Comparison of ENCODE assay signal across 16 cellular contexts in the genomic region with DNA sequence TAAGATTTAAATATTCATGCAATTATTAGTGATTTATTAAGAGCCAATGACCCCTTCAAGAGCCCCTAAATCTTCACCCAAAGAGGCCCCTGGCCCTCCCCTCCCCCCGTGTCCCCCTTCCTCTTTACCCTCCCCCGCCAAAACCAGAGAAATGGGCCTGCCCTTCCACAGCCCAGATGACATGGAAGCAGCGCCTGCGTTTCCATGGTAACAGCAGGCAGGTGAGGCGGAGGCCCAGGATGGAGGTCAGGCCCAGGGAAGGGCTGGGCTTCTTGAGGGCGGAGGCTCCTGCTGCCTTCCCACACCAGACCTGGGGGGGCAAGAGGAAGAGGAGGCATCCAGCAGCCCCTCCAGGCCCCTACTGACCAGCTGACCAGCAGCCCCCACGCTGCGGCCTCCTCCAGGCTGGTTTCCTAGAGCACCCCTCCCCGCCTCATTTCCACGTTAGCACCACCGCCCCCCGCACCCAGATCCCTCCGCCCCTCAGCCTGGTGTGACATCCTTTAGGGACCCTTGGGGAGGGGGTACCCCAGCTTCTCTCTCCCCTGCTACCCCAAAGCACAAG. TPM values are rescaled to one million over a fixed set of nuclear protein-coding genes. Genes with fewer than 3 reads are reported as not detected.
DNase-seq lines count a peak whose midpoint lies in the region; ATAC-seq and TF ChIP-seq lines count a peak whose summit lies in the region.
"Had no signal": no experiment of that assay in that cellular context is flagged by ENCODE, and none has a peak within 500 bp of the region (broad histone marks: within the 10 kb centered on the region; RNA-seq: fewer than 3 reads in every experiment).

No MANE protein-coding gene starts in this region.

- H3K36me3 Mint-ChIP-seq in neural progenitor cell: no peaks in the 10 kb centered on the region
- H3K36me3 Mint-ChIP-seq: CD14-positive monocyte; CD8-positive, alpha-beta T cell had no signal

- peaks cover 22% of the 10 kb centered on the region for H3K4me1 Mint-ChIP-seq in neural progenitor cell

- no peaks in the 10 kb centered on the region for H3F3A ChIP-seq in neural progenitor cell (ENCODE audit: low read depth)

- no peaks in the 10 kb centered on the region for H4K20me1 ChIP-seq in neural progenitor cell (ENCODE audit: low read depth)

- no peaks in the 10 kb centered on the region for H3K79me2 ChIP-seq in neural progenitor cell (ENCODE audit: low read depth)

- peak overlapping the region; percentile 46 for H3K27ac Mint-ChIP-seq in neural progenitor cell
- H3K27ac Mint-ChIP-seq: CD14-positive monocyte; CD8-positive, alpha-beta T cell had no signal

- no peaks in the 10 kb centered on the region for H3K36me3 ChIP-seq in neural progenitor cell
- H3K36me3 ChIP-seq: HAP-1 had no signal

- H3K9ac ChIP-seq in neural progenitor cell: no peak overlapping the region

- no peaks in the 10 kb centered on the region for H3K9me3 ChIP-seq in neural progenitor cell (ENCODE audit: low read depth)
- H3K9me3 ChIP-seq: HAP-1 had no signal

- peaks cover 23% of the 10 kb centered on the region for H3K4me1 ChIP-seq in neural progenitor cell
- H3K4me1 ChIP-seq: HAP-1 had no signal

- no peaks in the 10 kb centered on the region for H3K9me3 Mint-ChIP-seq in neural progenitor cell
- H3K9me3 Mint-ChIP-seq: CD14-positive monocyte; CD8-positive, alpha-beta T cell had no signal

- DNase-seq in DMS 273 (lab: John Stamatoyannopoulos, UW; ENCODE audit: unreplicated experiment) (peak; percentile 23), DMS 273 treated with DMSO at 0.1 percent for 48 hours (lab: John Stamatoyannopoulos, UW) (no peak), NCI-H748 (lab: John Stamatoyannopoulos, UW; ENCODE audit: unreplicated experiment) (peak; percentile 54), NCI-H748 treated with DMSO at 0.1 percent for 48 hours (lab: John Stamatoyannopoulos, UW) (no peak), RPMI8226 (peak; percentile 39), neural progenitor cell (ENCODE audit: low spot score) (no peak), NCI-H2171 treated with DMSO at 0.1 percent for 48 hours (lab: John Stamatoyannopoulos, UW) (no peak), sciatic nerve (ENCODE audit: low spot score) (no peak)
- DNase-seq: COR-L47, DMS79 treated with DMSO at 0.1 percent for 48 hours, EL, GOT3 had no signal

- H3K27me3 ChIP-seq in neural progenitor cell: no peaks in the 10 kb centered on the region

- H3K4me2 ChIP-seq in neural progenitor cell: no peak overlapping the region

- peaks cover 16% of the 10 kb centered on the region for H3K27me3 Mint-ChIP-seq in neural progenitor cell (ENCODE audit: insufficient read depth, low read depth)

- H2AFZ ChIP-seq in neural progenitor cell (replicated peaks): no peak overlapping the region

- H3K27ac ChIP-seq in neural progenitor cell: no peak overlapping the region
- H3K27ac ChIP-seq: 22Rv1 had no signal

- intact Hi-C loops in sciatic nerve (cut with DNase I): no loop called here

- no peak for TF ChIP-seq CTCF in neural progenitor cell (IDR thresholded peaks at IDR 0.05)

- H3K4me3 Mint-ChIP-seq in neural progenitor cell: no peak overlapping the region
- H3K4me3 Mint-ChIP-seq: CD8-positive, alpha-beta T cell had no signal

- H3K4me3 ChIP-seq in neural progenitor cell: no peak overlapping the region
- H3K4me3 ChIP-seq: HAP-1 had no signal

- no peak for ATAC-seq in sciatic nerve
- ATAC-seq: CD8-positive, alpha-beta T cell had no signal

RNA-seq across cellular contexts. Expression of a gene that starts 37.4 kb away (rescaled TPM):
- total RNA-seq in neural progenitor cell (ENCODE audit: low replicate concordance) (1.2 and 3.6 TPM in 2 replicates), sciatic nerve (not detected)
- total RNA-seq: CD8-positive, alpha-beta T cell had no signal

RNA-seq across cellular contexts. Expression of a gene that starts 51.3 kb away (rescaled TPM):
- total RNA-seq in neural progenitor cell (ENCODE audit: low replicate concordance): not detected in 2 replicates
- total RNA-seq in sciatic nerve: 21.1 TPM
- total RNA-seq: CD8-positive, alpha-beta T cell had no signal

Comparison
In these comparisons a context has a peak if more than half of its experiments do, and no peak if none do; other contexts are left out.
1. DNase-seq: peak in DMS 273 (single experiment), NCI-H748 (single experiment) and RPMI8226 (single experiment); none in DMS 273 treated with DMSO at 0.1 percent for 48 hours (single experiment), NCI-H748 treated with DMSO at 0.1 percent for 48 hours (single experiment), neural progenitor cell (single experiment), NCI-H2171 treated with DMSO at 0.1 percent for 48 hours (single experiment) and sciatic nerve (single experiment).
2. RNA of a gene that starts 51.3 kb away (total RNA-seq): 21.1 TPM in sciatic nerve (single experiment); not detected in neural progenitor cell; every median in the first group is over 10 times any median in the second.